35 cellular contexts compared by ENCODE assay signal in genomic region chr20:13283869-13284268, GRCh38.
"Had no signal": no experiment of that assay in that cellular context is flagged by ENCODE, and none has a peak within 500 bp of the region (broad histone marks: within the 10 kb centered on the region; RNA-seq: fewer than 3 reads in every experiment).

No MANE protein-coding gene starts in this region.

- H3K4me3 ChIP-seq: ascending aorta had no signal

- H3K36me3 Mint-ChIP-seq: activated naive CD4-positive, alpha-beta T cell treated with anti-CD3 and anti-CD28 coated beads, Interleukin-2, amount 10 ng/mL, durations not matched to agents 7 days and 5 days; activated naive CD8-positive, alpha-beta T cell; brain had no signal

- H3K4me3 Mint-ChIP-seq: activated B cell treated with CpG ODN at 0.5 μM for 24 hours; activated CD4-positive, alpha-beta memory T cell treated with anti-CD3 and anti-CD28 coated beads for 36 hours; activated CD4-positive, alpha-beta T cell treated with anti-CD3 and anti-CD28 coated beads, Interleukin-2, amount 10 ng/mL, durations not matched to agents 24 days and 14 days; activated CD8-positive, alpha-beta T cell treated with anti-CD3 and anti-CD28 coated beads for 36 hours; activated naive CD4-positive, alpha-beta T cell treated with anti-CD3 and anti-CD28 coated beads, Interleukin-2, amount 10 ng/mL, durations not matched to agents 7 days and 5 days; activated naive CD4-positive, alpha-beta T cell treated with anti-CD3 and anti-CD28 coated beads, Interleukin-2, amount 50 U/mL, for 24 hours; activated naive CD8-positive, alpha-beta T cell; activated naive CD8-positive, alpha-beta T cell treated with anti-CD3 and anti-CD28 coated beads, Interleukin-2, amount 10 ng/mL, durations not matched to agents 7 days and 5 days; activated naive CD8-positive, alpha-beta T cell treated with anti-CD3 and anti-CD28 coated beads, Interleukin-2, amount 50 U/mL, for 24 hours; activated T-cell treated with anti-CD3 and anti-CD28 coated beads, Interleukin-2, amount 50 U/mL, for 4 hours; activated T-cell treated with anti-CD3 and anti-CD28 coated beads, Interleukin-2, amount 50 U/mL, for 72 hours; activated T-helper 1 cell treated with anti-CD3 and anti-CD28 coated beads, Interleukin-12 subunit alpha, Interleukin-12 subunit beta, Interleukin-2, Interleukin-4 antibody, amounts not matched to agents 30 ng/mL and 10 ng/mL and 1 ng/mL, durations not matched to agents 14 hours and 24 hours and 36 hours; activated T-helper 17 cell treated with anti-CD3 and anti-CD28 coated beads, Interleukin-2, amount 50 U/mL, for 72 hours; T-helper 1 cell treated with Interleukin-12 subunit alpha and Interleukin-12 subunit beta and Interleukin-4 antibody, amounts not matched to agents 30 μg/mL and 1 μg/mL, for 36 hours; T-helper 2 cell treated with Interferon-gamma antibody and Interleukin-4, amounts not matched to agents 5 μg/mL and 100 μg/mL, for 36 hours had no signal

- DNase-seq: activated B cell treated with CpG ODN at 0.5 μM for 24 hours; activated CD4-positive, alpha-beta memory T cell treated with anti-CD3 and anti-CD28 coated beads for 36 hours; activated CD4-positive, alpha-beta T cell treated with anti-CD3 and anti-CD28 coated beads for 4 hours; activated CD4-positive, alpha-beta T cell treated with anti-CD3 and anti-CD28 coated beads, Interleukin-2, amount 10 ng/mL, durations not matched to agents 24 days and 14 days; activated CD4-positive, alpha-beta T cell treated with anti-CD3 and anti-CD28 coated beads, Interleukin-2, amount 50 U/mL, for 1 hour; activated CD4-positive, alpha-beta T cell treated with anti-CD3 and anti-CD28 coated beads, Interleukin-2, amount 50 U/mL, for 4 hours; activated CD4-positive, CD25-positive, alpha-beta regulatory T cell treated with anti-CD3 and anti-CD28 coated beads, Interleukin-2, amount 50 U/mL, for 72 hours; activated CD8-positive, alpha-beta memory T cell treated with anti-CD3 and anti-CD28 coated beads, Interleukin-2, amount 50 U/mL, for 4 hours; activated CD8-positive, alpha-beta T cell treated with anti-CD3 and anti-CD28 coated beads for 36 hours; activated effector memory CD4-positive, alpha-beta T cell treated with Interleukin-2 at 50 U/mL for 16 hours; activated gamma-delta T cell; activated naive CD4-positive, alpha-beta T cell treated with anti-CD3 and anti-CD28 coated beads, Interleukin-2, amount 10 ng/mL, durations not matched to agents 7 days and 5 days; activated naive CD4-positive, alpha-beta T cell treated with Interleukin-2 at 50 U/mL for 16 hours; activated naive CD8-positive, alpha-beta T cell treated with anti-CD3 and anti-CD28 coated beads, Interleukin-2, amount 10 ng/mL, durations not matched to agents 7 days and 5 days; activated naive CD8-positive, alpha-beta T cell treated with anti-CD3 and anti-CD28 coated beads, Interleukin-2, amount 50 U/mL, for 24 hours; activated T-cell treated with anti-CD3 and anti-CD28 coated beads for 4 hours; activated T-cell treated with anti-CD3 and anti-CD28 coated beads, Interleukin-2, amount 50 U/mL, for 1 hour; activated T-cell treated with anti-CD3 and anti-CD28 coated beads, Interleukin-2, amount 50 U/mL, for 4 hours; activated T-cell treated with anti-CD3 and anti-CD28 coated beads, Interleukin-2, amount 50 U/mL, for 72 hours; amygdala; anterior cingulate cortex; central memory CD4-positive, alpha-beta T cell; T-helper 1 cell; T-helper 2 cell; T-helper 9 cell had no signal

- H3K4me1 Mint-ChIP-seq: activated B cell treated with CpG ODN at 0.5 μM for 24 hours; activated CD4-positive, alpha-beta T cell treated with anti-CD3 and anti-CD28 coated beads, Interleukin-2, amount 10 ng/mL, durations not matched to agents 24 days and 14 days; activated naive CD4-positive, alpha-beta T cell treated with anti-CD3 and anti-CD28 coated beads, Interleukin-2, amount 10 ng/mL, durations not matched to agents 7 days and 5 days; activated naive CD4-positive, alpha-beta T cell treated with anti-CD3 and anti-CD28 coated beads, Interleukin-2, amount 50 U/mL, for 24 hours; activated naive CD8-positive, alpha-beta T cell treated with anti-CD3 and anti-CD28 coated beads, Interleukin-2, amount 10 ng/mL, durations not matched to agents 7 days and 5 days; activated T-helper 17 cell treated with anti-CD3 and anti-CD28 coated beads, Interleukin-2, amount 50 U/mL, for 72 hours had no signal

- H3K27ac ChIP-seq: ascending aorta, VCaP had no signal

- H3K27ac Mint-ChIP-seq: activated B cell treated with CpG ODN at 0.5 μM for 24 hours; activated CD4-positive, alpha-beta memory T cell treated with anti-CD3 and anti-CD28 coated beads for 36 hours; activated CD4-positive, alpha-beta T cell treated with anti-CD3 and anti-CD28 coated beads, Interleukin-2, amount 10 ng/mL, durations not matched to agents 24 days and 14 days; activated CD8-positive, alpha-beta T cell treated with anti-CD3 and anti-CD28 coated beads for 36 hours; activated naive CD4-positive, alpha-beta T cell treated with anti-CD3 and anti-CD28 coated beads, Interleukin-2, amount 10 ng/mL, durations not matched to agents 7 days and 5 days; activated naive CD4-positive, alpha-beta T cell treated with anti-CD3 and anti-CD28 coated beads, Interleukin-2, amount 50 U/mL, for 24 hours; activated naive CD8-positive, alpha-beta T cell; activated naive CD8-positive, alpha-beta T cell treated with anti-CD3 and anti-CD28 coated beads, Interleukin-2, amount 10 ng/mL, durations not matched to agents 7 days and 5 days; activated naive CD8-positive, alpha-beta T cell treated with anti-CD3 and anti-CD28 coated beads, Interleukin-2, amount 50 U/mL, for 24 hours; activated T-cell treated with anti-CD3 and anti-CD28 coated beads, Interleukin-2, amount 50 U/mL, for 72 hours; activated T-helper 1 cell treated with anti-CD3 and anti-CD28 coated beads, Interleukin-12 subunit alpha, Interleukin-12 subunit beta, Interleukin-2, Interleukin-4 antibody, amounts not matched to agents 30 ng/mL and 10 ng/mL and 1 ng/mL, durations not matched to agents 14 hours and 24 hours and 36 hours; activated T-helper 17 cell treated with anti-CD3 and anti-CD28 coated beads, Interleukin-2, amount 50 U/mL, for 72 hours; T-helper 1 cell treated with Interleukin-12 subunit alpha and Interleukin-12 subunit beta and Interleukin-4 antibody, amounts not matched to agents 30 μg/mL and 1 μg/mL, for 36 hours; T-helper 2 cell treated with Interferon-gamma antibody and Interleukin-4, amounts not matched to agents 5 μg/mL and 100 μg/mL, for 36 hours had no signal

- H3K9me3 ChIP-seq: ascending aorta had no signal

- ATAC-seq: activated CD8-positive, alpha-beta T cell treated with anti-CD3 and anti-CD28 coated beads for 36 hours; activated naive CD8-positive, alpha-beta T cell treated with anti-CD3 and anti-CD28 coated beads, Interleukin-2, amount 50 U/mL, for 24 hours; activated T-cell treated with anti-CD3 and anti-CD28 coated beads, Interleukin-2, amount 50 U/mL, for 4 hours; activated T-cell treated with anti-CD3 and anti-CD28 coated beads, Interleukin-2, amount 50 U/mL, for 72 hours; activated T-helper 17 cell treated with anti-CD3 and anti-CD28 coated beads, Interleukin-2, amount 50 U/mL, for 72 hours had no signal

- H3K27me3 ChIP-seq: ascending aorta had no signal

- H3K27me3 Mint-ChIP-seq: activated B cell treated with CpG ODN at 0.5 μM for 24 hours; activated CD4-positive, alpha-beta memory T cell treated with anti-CD3 and anti-CD28 coated beads for 36 hours; activated CD4-positive, alpha-beta T cell treated with anti-CD3 and anti-CD28 coated beads, Interleukin-2, amount 10 ng/mL, durations not matched to agents 24 days and 14 days; activated CD8-positive, alpha-beta T cell treated with anti-CD3 and anti-CD28 coated beads for 36 hours; activated naive CD4-positive, alpha-beta T cell treated with anti-CD3 and anti-CD28 coated beads, Interleukin-2, amount 50 U/mL, for 24 hours; activated naive CD8-positive, alpha-beta T cell; activated T-helper 17 cell treated with anti-CD3 and anti-CD28 coated beads, Interleukin-2, amount 50 U/mL, for 72 hours had no signal

- FAIRE-seq: TTC549 had no signal

- H3K9me3 Mint-ChIP-seq: activated B cell treated with CpG ODN at 0.5 μM for 24 hours; activated CD4-positive, alpha-beta memory T cell treated with anti-CD3 and anti-CD28 coated beads for 36 hours; activated CD8-positive, alpha-beta T cell treated with anti-CD3 and anti-CD28 coated beads for 36 hours; activated naive CD4-positive, alpha-beta T cell treated with anti-CD3 and anti-CD28 coated beads, Interleukin-2, amount 10 ng/mL, durations not matched to agents 7 days and 5 days; activated naive CD4-positive, alpha-beta T cell treated with anti-CD3 and anti-CD28 coated beads, Interleukin-2, amount 50 U/mL, for 24 hours; activated naive CD8-positive, alpha-beta T cell treated with anti-CD3 and anti-CD28 coated beads, Interleukin-2, amount 10 ng/mL, durations not matched to agents 7 days and 5 days; activated naive CD8-positive, alpha-beta T cell treated with anti-CD3 and anti-CD28 coated beads, Interleukin-2, amount 50 U/mL, for 24 hours; activated T-cell treated with anti-CD3 and anti-CD28 coated beads, Interleukin-2, amount 50 U/mL, for 4 hours; activated T-cell treated with anti-CD3 and anti-CD28 coated beads, Interleukin-2, amount 50 U/mL, for 72 hours; activated T-helper 1 cell treated with anti-CD3 and anti-CD28 coated beads, Interleukin-12 subunit alpha, Interleukin-12 subunit beta, Interleukin-2, Interleukin-4 antibody, amounts not matched to agents 30 ng/mL and 10 ng/mL and 1 ng/mL, durations not matched to agents 14 hours and 24 hours and 36 hours; activated T-helper 17 cell treated with anti-CD3 and anti-CD28 coated beads, Interleukin-2, amount 50 U/mL, for 72 hours; brain; T-helper 1 cell treated with Interleukin-12 subunit alpha and Interleukin-12 subunit beta and Interleukin-4 antibody, amounts not matched to agents 30 μg/mL and 1 μg/mL, for 36 hours; T-helper 2 cell treated with Interferon-gamma antibody and Interleukin-4, amounts not matched to agents 5 μg/mL and 100 μg/mL, for 36 hours had no signal

- H3K4me1 ChIP-seq: ascending aorta had no signal
